In the genomic region with DNA sequence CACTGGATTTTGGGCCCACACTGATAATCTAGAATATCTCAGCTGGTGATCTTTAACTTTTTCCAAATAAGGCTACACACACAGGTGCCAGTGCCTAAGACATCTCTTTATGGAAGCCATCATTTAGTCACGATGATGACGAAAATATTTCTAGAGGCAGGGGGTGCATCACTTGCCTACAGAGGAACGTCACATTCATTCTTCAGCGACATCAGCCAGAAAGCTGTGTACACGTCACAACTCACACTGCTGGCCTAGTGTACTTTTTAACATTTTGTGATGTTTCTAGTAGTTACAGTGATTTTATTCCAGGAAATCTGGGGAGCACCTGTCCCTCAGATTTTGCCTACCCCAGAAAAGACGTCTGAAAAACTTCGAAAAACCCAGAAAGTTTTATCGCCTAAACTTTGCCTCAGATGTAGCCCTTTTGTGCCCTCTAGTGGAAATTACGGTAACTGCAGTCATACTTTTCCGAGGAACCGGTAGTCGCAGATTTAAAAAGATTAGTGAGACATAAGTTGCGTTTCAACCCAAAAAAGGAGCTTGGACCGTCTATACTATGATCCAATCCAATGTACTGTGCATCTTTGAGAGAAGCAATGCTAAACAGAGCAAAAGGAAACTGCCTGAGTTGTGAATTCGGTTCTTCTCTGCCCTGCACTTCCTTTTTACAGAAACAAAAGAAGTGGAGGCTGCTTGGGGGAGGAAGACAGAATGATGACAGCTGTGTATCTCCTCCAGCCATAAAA, we compare ENCODE assay signal across 7 cellular contexts.
A peak's percentile ranks its signal among the peaks of the same experiment; 100 is the strongest.
DNase-seq lines count a peak whose midpoint lies in the region; TF ChIP-seq lines count a peak whose summit lies in the region.

No MANE protein-coding gene starts in this region.

- no peaks in the 10 kb centered on the region for H3K9me2 ChIP-seq in SK-N-SH

- H3K9me3 Mint-ChIP-seq in brain: no peaks in the 10 kb centered on the region

- H3K36me3 Mint-ChIP-seq in brain: no peaks in the 10 kb centered on the region

- H3K4me3 Mint-ChIP-seq in brain: peak overlapping the region; percentile 75 to 82 (median 78)

- CTCF ChIA-PET in SK-N-SH (lab: Yijun Ruan, JAX): interaction anchor here (0.6 to 5.9 kb wide), 47 partner anchors 8 to 500 kb away, joined by 3 to 124 read pairs (median 4); no protein-coding TSS in a partner anchor

- H3K36me3 ChIP-seq in SK-N-SH (replicated peaks in 1 of 2; ENCODE audit: control insufficient read depth in 1 of 2, insufficient read depth in 2 of 2, low read length in 1 of 2): no peaks in the 10 kb centered on the region

- peak overlapping the region; percentile 94 for H2AFZ ChIP-seq in SK-N-SH (ENCODE audit: low read depth)

- H3K27ac ChIP-seq in SK-N-SH (ENCODE audit: low read depth in 2 of 2, low read length in 1 of 2) (no peak overlapping the region), skin epidermis (peak overlapping the region in 13 of 21 experiments; percentile 6 to 82 (median 71))

- H3K79me2 ChIP-seq in SK-N-SH (ENCODE audit: insufficient read depth): no peaks in the 10 kb centered on the region

- H3K4me1 ChIP-seq in SK-N-SH (ENCODE audit: control insufficient read depth in 1 of 2, insufficient read depth in 2 of 2, low read depth in 1 of 2, low read length in 1 of 2): no peaks in the 10 kb centered on the region

- H3K9me3 ChIP-seq in SK-N-SH (no peaks in the 10 kb centered on the region), iPS-18c (ENCODE audit: control insufficient read depth, insufficient read depth, low read length) (no peaks in the 10 kb centered on the region)

- peak overlapping the region; percentile 50; the same call in 1 of the 2 replicates for H3K9ac ChIP-seq in SK-N-SH

- H3K27ac Mint-ChIP-seq in brain: peak overlapping the region; percentile 57 to 89 (median 75)

- POLR2A ChIA-PET in SK-N-SH (lab: Yijun Ruan, JAX): interaction anchor here (0.8 kb wide), 1 partner anchor 468 kb away, joined by 3 read pairs; no protein-coding TSS in a partner anchor

- peak overlapping the region; percentile 66; the same call in 1 of the 2 replicates for H3K4me3 ChIP-seq in GM08714 (ENCODE audit: low read length)
- peak overlapping the region; percentile 43 to 74 for H3K4me3 ChIP-seq in SK-N-SH (ENCODE audit: low read depth in 2 of 2, low read length in 1 of 2)
- H3K4me3 ChIP-seq in iPS-18c (ENCODE audit: insufficient read depth, low read depth, low read length): peak overlapping the region; percentile 17; the same call in 1 of the 2 replicates
- H3K4me3 ChIP-seq in skin epidermis: peak overlapping the region; percentile 10 to 43 (median 30)

- peak; percentile 3 for DNase-seq in GOT3 (lab: John Stamatoyannopoulos, UW)
- DNase-seq in SK-N-SH: peak; percentile 66

- peaks cover 12% of the 10 kb centered on the region for H3K4me1 Mint-ChIP-seq in brain

- no peaks in the 10 kb centered on the region for H3K27me3 ChIP-seq in SK-N-SH (ENCODE audit: insufficient read depth)

- H3K27me3 Mint-ChIP-seq in brain: peaks cover 3% of the 10 kb centered on the region

- TF ChIP-seq RAD21 in SK-N-SH (IDR thresholded peaks at IDR 0.05; ENCODE audit: low read length): peak; percentile 84

- TF ChIP-seq CTCF in LNCAP (IDR thresholded peaks at IDR 0.05) (peak; percentile 93), SK-N-SH (IDR thresholded peaks at IDR 0.05) (peak; percentile 90), brain (conservative IDR thresholded peaks at IDR 0.05) (peak; percentile 91 to 93)

- no peaks in the 10 kb centered on the region for H4K20me1 ChIP-seq in SK-N-SH (ENCODE audit: insufficient read depth)

- peak overlapping the region; percentile 80 for H3K4me2 ChIP-seq in SK-N-SH

- no peaks in the 10 kb centered on the region for H3F3A ChIP-seq in SK-N-SH (replicated peaks; ENCODE audit: insufficient read depth)

- TF ChIP-seq EP300 in SK-N-SH (IDR thresholded peaks at IDR 0.05; ENCODE audit: borderline replicate concordance in 1 of 2, low read depth in 1 of 2, low read length in 1 of 2): no peak

- WGBS in SK-N-SH (ENCODE audit: low lambda C conversion rate): 21% methylated on average over 15 of the region's 15 CpGs

TF ChIP-seq in SK-N-SH, 30 proteins besides CTCF, POLR2A, EP300 and RAD21:
- no peak for TF ChIP-seq RXRA (IDR thresholded peaks at IDR 0.05; ENCODE audit: borderline replicate concordance, low read depth)
- TF ChIP-seq JUND (IDR thresholded peaks at IDR 0.05): no peak
- TF ChIP-seq, protein P1, sequence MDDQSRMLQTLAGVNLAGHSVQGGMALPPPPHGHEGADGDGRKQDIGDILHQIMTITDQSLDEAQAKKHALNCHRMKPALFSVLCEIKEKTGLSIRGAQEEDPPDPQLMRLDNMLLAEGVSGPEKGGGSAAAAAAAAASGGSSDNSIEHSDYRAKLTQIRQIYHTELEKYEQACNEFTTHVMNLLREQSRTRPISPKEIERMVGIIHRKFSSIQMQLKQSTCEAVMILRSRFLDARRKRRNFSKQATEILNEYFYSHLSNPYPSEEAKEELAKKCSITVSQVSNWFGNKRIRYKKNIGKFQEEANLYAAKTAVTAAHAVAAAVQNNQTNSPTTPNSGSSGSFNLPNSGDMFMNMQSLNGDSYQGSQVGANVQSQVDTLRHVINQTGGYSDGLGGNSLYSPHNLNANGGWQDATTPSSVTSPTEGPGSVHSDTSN (IDR thresholded peaks at IDR 0.05): no peak
- no peak for TF ChIP-seq TAF1 (IDR thresholded peaks at IDR 0.05; ENCODE audit: borderline replicate concordance, low read depth, low read length)
- TF ChIP-seq SIN3A (IDR thresholded peaks at IDR 0.05; ENCODE audit: borderline replicate concordance, low read depth, low read length): no peak
- TF ChIP-seq, protein P2, sequence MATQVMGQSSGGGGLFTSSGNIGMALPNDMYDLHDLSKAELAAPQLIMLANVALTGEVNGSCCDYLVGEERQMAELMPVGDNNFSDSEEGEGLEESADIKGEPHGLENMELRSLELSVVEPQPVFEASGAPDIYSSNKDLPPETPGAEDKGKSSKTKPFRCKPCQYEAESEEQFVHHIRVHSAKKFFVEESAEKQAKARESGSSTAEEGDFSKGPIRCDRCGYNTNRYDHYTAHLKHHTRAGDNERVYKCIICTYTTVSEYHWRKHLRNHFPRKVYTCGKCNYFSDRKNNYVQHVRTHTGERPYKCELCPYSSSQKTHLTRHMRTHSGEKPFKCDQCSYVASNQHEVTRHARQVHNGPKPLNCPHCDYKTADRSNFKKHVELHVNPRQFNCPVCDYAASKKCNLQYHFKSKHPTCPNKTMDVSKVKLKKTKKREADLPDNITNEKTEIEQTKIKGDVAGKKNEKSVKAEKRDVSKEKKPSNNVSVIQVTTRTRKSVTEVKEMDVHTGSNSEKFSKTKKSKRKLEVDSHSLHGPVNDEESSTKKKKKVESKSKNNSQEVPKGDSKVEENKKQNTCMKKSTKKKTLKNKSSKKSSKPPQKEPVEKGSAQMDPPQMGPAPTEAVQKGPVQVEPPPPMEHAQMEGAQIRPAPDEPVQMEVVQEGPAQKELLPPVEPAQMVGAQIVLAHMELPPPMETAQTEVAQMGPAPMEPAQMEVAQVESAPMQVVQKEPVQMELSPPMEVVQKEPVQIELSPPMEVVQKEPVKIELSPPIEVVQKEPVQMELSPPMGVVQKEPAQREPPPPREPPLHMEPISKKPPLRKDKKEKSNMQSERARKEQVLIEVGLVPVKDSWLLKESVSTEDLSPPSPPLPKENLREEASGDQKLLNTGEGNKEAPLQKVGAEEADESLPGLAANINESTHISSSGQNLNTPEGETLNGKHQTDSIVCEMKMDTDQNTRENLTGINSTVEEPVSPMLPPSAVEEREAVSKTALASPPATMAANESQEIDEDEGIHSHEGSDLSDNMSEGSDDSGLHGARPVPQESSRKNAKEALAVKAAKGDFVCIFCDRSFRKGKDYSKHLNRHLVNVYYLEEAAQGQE (IDR thresholded peaks at IDR 0.05; ENCODE audit: low read depth, low read length): no peak
- TF ChIP-seq GATA2 (CRISPR knock-in tag; IDR thresholded peaks at IDR 0.05): no peak
- TF ChIP-seq GABPA (IDR thresholded peaks at IDR 0.05; ENCODE audit: low read depth): no peak
- no peak for TF ChIP-seq RFX5 (IDR thresholded peaks at IDR 0.05; ENCODE audit: low read length)
- TF ChIP-seq FOXJ3 (CRISPR knock-in tag; IDR thresholded peaks at IDR 0.05): no peak
- no peak for TF ChIP-seq CHD2 (IDR thresholded peaks at IDR 0.05; ENCODE audit: low read length, partially characterized antibody)
- peak; percentile 55 for TF ChIP-seq SMC3 (IDR thresholded peaks at IDR 0.05; ENCODE audit: low read depth, low read length)
- TF ChIP-seq, protein P3, sequence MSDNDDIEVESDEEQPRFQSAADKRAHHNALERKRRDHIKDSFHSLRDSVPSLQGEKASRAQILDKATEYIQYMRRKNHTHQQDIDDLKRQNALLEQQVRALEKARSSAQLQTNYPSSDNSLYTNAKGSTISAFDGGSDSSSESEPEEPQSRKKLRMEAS (IDR thresholded peaks at IDR 0.05; ENCODE audit: low read depth): no peak
- TF ChIP-seq TEAD4 (IDR thresholded peaks at IDR 0.05; ENCODE audit: borderline replicate concordance, insufficient read depth): no peak
- TF ChIP-seq RCOR1 (IDR thresholded peaks at IDR 0.05; ENCODE audit: low read length): peak; percentile 62; the same call in 1 of the 2 replicates
- TF ChIP-seq, protein P4, sequence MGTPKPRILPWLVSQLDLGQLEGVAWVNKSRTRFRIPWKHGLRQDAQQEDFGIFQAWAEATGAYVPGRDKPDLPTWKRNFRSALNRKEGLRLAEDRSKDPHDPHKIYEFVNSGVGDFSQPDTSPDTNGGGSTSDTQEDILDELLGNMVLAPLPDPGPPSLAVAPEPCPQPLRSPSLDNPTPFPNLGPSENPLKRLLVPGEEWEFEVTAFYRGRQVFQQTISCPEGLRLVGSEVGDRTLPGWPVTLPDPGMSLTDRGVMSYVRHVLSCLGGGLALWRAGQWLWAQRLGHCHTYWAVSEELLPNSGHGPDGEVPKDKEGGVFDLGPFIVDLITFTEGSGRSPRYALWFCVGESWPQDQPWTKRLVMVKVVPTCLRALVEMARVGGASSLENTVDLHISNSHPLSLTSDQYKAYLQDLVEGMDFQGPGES (IDR thresholded peaks at IDR 0.05; ENCODE audit: low read depth, low read length): no peak
TF ChIP-seq in SK-N-SH: peak in this region for 2.

Comparison
In these comparisons a context has a peak if more than half of its experiments do, and no peak if none do; other contexts are left out.
1. H3K27ac ChIP-seq: peak in skin epidermis (13 of 21); none in SK-N-SH (0 of 2).
2. Peak in every context shown above with its lines, with median percentiles within 50 percentile points of each other: H3K4me3 ChIP-seq and CTCF ChIP-seq.